In genomic region chr11:34208266-34209135, GRCh38 we compare ENCODE assay signal across 1 cellular context.
TF ChIP-seq lines count a peak whose summit lies in the region.

No MANE protein-coding gene starts in this region.

TF ChIP-seq in SK-N-SH treated with all-trans-retinoic acid at 6 μM for 48 hours, 23 proteins besides CTCF, POLR2A, EP300 and RAD21 (continued from another document):
- TF ChIP-seq, protein P1, sequence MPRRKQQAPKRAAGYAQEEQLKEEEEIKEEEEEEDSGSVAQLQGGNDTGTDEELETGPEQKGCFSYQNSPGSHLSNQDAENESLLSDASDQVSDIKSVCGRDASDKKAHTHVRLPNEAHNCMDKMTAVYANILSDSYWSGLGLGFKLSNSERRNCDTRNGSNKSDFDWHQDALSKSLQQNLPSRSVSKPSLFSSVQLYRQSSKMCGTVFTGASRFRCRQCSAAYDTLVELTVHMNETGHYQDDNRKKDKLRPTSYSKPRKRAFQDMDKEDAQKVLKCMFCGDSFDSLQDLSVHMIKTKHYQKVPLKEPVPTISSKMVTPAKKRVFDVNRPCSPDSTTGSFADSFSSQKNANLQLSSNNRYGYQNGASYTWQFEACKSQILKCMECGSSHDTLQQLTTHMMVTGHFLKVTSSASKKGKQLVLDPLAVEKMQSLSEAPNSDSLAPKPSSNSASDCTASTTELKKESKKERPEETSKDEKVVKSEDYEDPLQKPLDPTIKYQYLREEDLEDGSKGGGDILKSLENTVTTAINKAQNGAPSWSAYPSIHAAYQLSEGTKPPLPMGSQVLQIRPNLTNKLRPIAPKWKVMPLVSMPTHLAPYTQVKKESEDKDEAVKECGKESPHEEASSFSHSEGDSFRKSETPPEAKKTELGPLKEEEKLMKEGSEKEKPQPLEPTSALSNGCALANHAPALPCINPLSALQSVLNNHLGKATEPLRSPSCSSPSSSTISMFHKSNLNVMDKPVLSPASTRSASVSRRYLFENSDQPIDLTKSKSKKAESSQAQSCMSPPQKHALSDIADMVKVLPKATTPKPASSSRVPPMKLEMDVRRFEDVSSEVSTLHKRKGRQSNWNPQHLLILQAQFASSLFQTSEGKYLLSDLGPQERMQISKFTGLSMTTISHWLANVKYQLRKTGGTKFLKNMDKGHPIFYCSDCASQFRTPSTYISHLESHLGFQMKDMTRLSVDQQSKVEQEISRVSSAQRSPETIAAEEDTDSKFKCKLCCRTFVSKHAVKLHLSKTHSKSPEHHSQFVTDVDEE (CRISPR knock-in tag; IDR thresholded peaks at IDR 0.05): no peak
- no peak for TF ChIP-seq TCF4 (CRISPR knock-in tag; IDR thresholded peaks at IDR 0.05; ENCODE audit: borderline replicate concordance)
- no peak for TF ChIP-seq ZNF70 (CRISPR knock-in tag; IDR thresholded peaks at IDR 0.05)
- no peak for TF ChIP-seq PPARA (CRISPR knock-in tag; IDR thresholded peaks at IDR 0.05; ENCODE audit: borderline replicate concordance)
- no peak for TF ChIP-seq OSR1 (CRISPR knock-in tag; IDR thresholded peaks at IDR 0.05)
- TF ChIP-seq ZC3H10 (CRISPR knock-in tag; IDR thresholded peaks at IDR 0.05): no peak
- TF ChIP-seq, protein P2, sequence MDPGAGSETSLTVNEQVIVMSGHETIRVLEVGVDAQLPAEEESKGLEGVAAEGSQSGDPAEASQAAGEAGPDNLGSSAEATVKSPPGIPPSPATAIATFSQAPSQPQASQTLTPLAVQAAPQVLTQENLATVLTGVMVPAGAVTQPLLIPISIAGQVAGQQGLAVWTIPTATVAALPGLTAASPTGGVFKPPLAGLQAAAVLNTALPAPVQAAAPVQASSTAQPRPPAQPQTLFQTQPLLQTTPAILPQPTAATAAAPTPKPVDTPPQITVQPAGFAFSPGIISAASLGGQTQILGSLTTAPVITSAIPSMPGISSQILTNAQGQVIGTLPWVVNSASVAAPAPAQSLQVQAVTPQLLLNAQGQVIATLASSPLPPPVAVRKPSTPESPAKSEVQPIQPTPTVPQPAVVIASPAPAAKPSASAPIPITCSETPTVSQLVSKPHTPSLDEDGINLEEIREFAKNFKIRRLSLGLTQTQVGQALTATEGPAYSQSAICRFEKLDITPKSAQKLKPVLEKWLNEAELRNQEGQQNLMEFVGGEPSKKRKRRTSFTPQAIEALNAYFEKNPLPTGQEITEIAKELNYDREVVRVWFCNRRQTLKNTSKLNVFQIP (CRISPR knock-in tag; IDR thresholded peaks at IDR 0.05; ENCODE audit: borderline replicate concordance, low read depth): no peak
- no peak for TF ChIP-seq CSRNP3 (CRISPR knock-in tag; IDR thresholded peaks at IDR 0.05)
- TF ChIP-seq SNAI2 (CRISPR knock-in tag; IDR thresholded peaks at IDR 0.05): no peak
TF ChIP-seq in SK-N-SH treated with all-trans-retinoic acid at 6 μM for 48 hours: peak in this region for 0.
